ENCODE assay signal across 18 cellular contexts in genomic region chr6:90978046-90978445, GRCh38.
DNase-seq lines count a peak whose midpoint lies in the region; ATAC-seq and TF ChIP-seq lines count a peak whose summit lies in the region.
"Had no signal": no experiment of that assay in that cellular context is flagged by ENCODE, and none has a peak within 500 bp of the region (broad histone marks: within the 10 kb centered on the region; RNA-seq: fewer than 3 reads in every experiment).

No MANE protein-coding gene starts in this region.

- H3K9me3 Mint-ChIP-seq in WTC11, result peaks cover 4% of the 10 kb centered on the region; the same call in 1 of the 2 replicates
- H3K9me3 Mint-ChIP-seq: activated naive CD4-positive, alpha-beta T cell treated with anti-CD3 and anti-CD28 coated beads, Interleukin-2, amount 50 U/mL, for 72 hours; activated T-cell treated with anti-CD3 and anti-CD28 coated beads, Interleukin-2, amount 50 U/mL, for 24 hours; stimulated activated naive CD8-positive, alpha-beta T cell treated with anti-CD3 and anti-CD28 coated beads, Interleukin-15, Interleukin-2, amounts not matched to agents 100 ng/mL and 50 ng/mL, for 24 hours had no signal

- no peak overlapping the region for H3K27ac ChIP-seq in substantia nigra (ENCODE audit: low read depth, low read length, poor library complexity, severe bottlenecking)
- H3K27ac ChIP-seq: BLaER1 treated with 17β-estradiol and CSF1 and Interleukin-3, amounts not matched to agents 10 nM and 100 nM; gastroesophageal sphincter; Peyer's patch; psoas muscle had no signal

- POLR2A ChIA-PET in WTC11 (lab: Charles Lee), result no interaction called here

- ATAC-seq in GM19324 (IDR thresholded peaks at IDR 0.05; ENCODE audit: low FRiP score, unreplicated experiment) (peak; percentile 57), HG03066 (IDR thresholded peaks at IDR 0.05; ENCODE audit: low read depth, unreplicated experiment) (peak; percentile 73), WTC11 (peak; percentile 44; the same call in 1 of the 2 replicates), HG02840 (IDR thresholded peaks at IDR 0.05; ENCODE audit: low FRiP score, unreplicated experiment) (no peak)
- ATAC-seq: activated naive CD4-positive, alpha-beta T cell treated with anti-CD3 and anti-CD28 coated beads, Interleukin-2, amount 50 U/mL, for 72 hours; gastroesophageal sphincter; natural killer cell treated with Interleukin-12 subunit alpha and Interleukin-12 subunit beta and Interleukin-15 and Interleukin-18, amount 100 ng/mL, for 72 hours; psoas muscle had no signal

- no peak overlapping the region for H3K27ac Mint-ChIP-seq in WTC11
- H3K27ac Mint-ChIP-seq: activated naive CD4-positive, alpha-beta T cell treated with anti-CD3 and anti-CD28 coated beads, Interleukin-2, amount 50 U/mL, for 72 hours; activated T-cell treated with anti-CD3 and anti-CD28 coated beads, Interleukin-2, amount 50 U/mL, for 24 hours; natural killer cell treated with Interleukin-12 subunit alpha and Interleukin-12 subunit beta and Interleukin-15 and Interleukin-18, amount 100 ng/mL, for 72 hours; stimulated activated naive CD8-positive, alpha-beta T cell treated with anti-CD3 and anti-CD28 coated beads, Interleukin-15, Interleukin-2, amounts not matched to agents 100 ng/mL and 50 ng/mL, for 24 hours had no signal

- TF ChIP-seq CTCF in WTC11 (IDR thresholded peaks at IDR 0.05), result no peak
- no peak for TF ChIP-seq CTCF in GM10266 (IDR thresholded peaks at IDR 0.05; ENCODE audit: control insufficient read depth, insufficient read depth, low read depth, missing control alignments)

- CTCF ChIA-PET in WTC11 (lab: Charles Lee), result interaction anchor here (1.2 kb wide), 1 partner anchor 410 kb away, joined by 5 read pairs; no protein-coding TSS in a partner anchor

- no peak overlapping the region for H3K4me3 Mint-ChIP-seq in WTC11
- H3K4me3 Mint-ChIP-seq: activated T-cell treated with anti-CD3 and anti-CD28 coated beads, Interleukin-2, amount 50 U/mL, for 24 hours; natural killer cell treated with Interleukin-12 subunit alpha and Interleukin-12 subunit beta and Interleukin-15 and Interleukin-18, amount 100 ng/mL, for 72 hours; stimulated activated naive CD8-positive, alpha-beta T cell treated with anti-CD3 and anti-CD28 coated beads, Interleukin-15, Interleukin-2, amounts not matched to agents 100 ng/mL and 50 ng/mL, for 24 hours had no signal

- H3K36me3 Mint-ChIP-seq in WTC11, result no peaks in the 10 kb centered on the region
- H3K36me3 Mint-ChIP-seq: activated naive CD4-positive, alpha-beta T cell treated with anti-CD3 and anti-CD28 coated beads, Interleukin-2, amount 50 U/mL, for 72 hours; natural killer cell treated with Interleukin-12 subunit alpha and Interleukin-12 subunit beta and Interleukin-15 and Interleukin-18, amount 100 ng/mL, for 72 hours had no signal

- DNase-seq in Daoy (ENCODE audit: low read depth) (peak; percentile 24), WTC11 (ENCODE audit: low spot score) (no peak), NCI-H1417 (lab: John Stamatoyannopoulos, UW) (no peak), GM10266 (ENCODE audit: extremely low spot score) (no peak), substantia nigra (lab: John Stamatoyannopoulos, UW) (no peak)
- DNase-seq: 8988T; activated T-cell treated with anti-CD3 and anti-CD28 coated beads, Interleukin-2, amount 50 U/mL, for 24 hours; NCI-H774; Peyer's patch; psoas muscle had no signal

- peaks cover 7% of the 10 kb centered on the region for H3K4me1 Mint-ChIP-seq in WTC11

- H3K27me3 Mint-ChIP-seq in WTC11 (ENCODE audit: low read depth), result no peaks in the 10 kb centered on the region
- H3K27me3 Mint-ChIP-seq: activated T-cell treated with anti-CD3 and anti-CD28 coated beads, Interleukin-2, amount 50 U/mL, for 24 hours; natural killer cell treated with Interleukin-12 subunit alpha and Interleukin-12 subunit beta and Interleukin-15 and Interleukin-18, amount 100 ng/mL, for 72 hours; stimulated activated naive CD8-positive, alpha-beta T cell treated with anti-CD3 and anti-CD28 coated beads, Interleukin-15, Interleukin-2, amounts not matched to agents 100 ng/mL and 50 ng/mL, for 24 hours had no signal

TF ChIP-seq in WTC11, 78 proteins besides CTCF, POLR2A, EP300 and RAD21:
- TF ChIP-seq TEAD4 (CRISPR knock-in tag; IDR thresholded peaks at IDR 0.05), result no peak
- TF ChIP-seq NR3C1 (CRISPR knock-in tag; conservative IDR thresholded peaks at IDR 0.05; ENCODE audit: low read depth), result no peak
- no peak for TF ChIP-seq ZNF121 (CRISPR knock-in tag; IDR thresholded peaks at IDR 0.05)
- TF ChIP-seq SP1 (CRISPR knock-in tag; conservative IDR thresholded peaks at IDR 0.05), result no peak
- no peak for TF ChIP-seq ZBTB43 (CRISPR knock-in tag; IDR thresholded peaks at IDR 0.05)
- TF ChIP-seq GRHL2 (CRISPR knock-in tag; IDR thresholded peaks at IDR 0.05; ENCODE audit: insufficient replicate concordance, severe bottlenecking), result no peak
- TF ChIP-seq ZNF671 (CRISPR knock-in tag; IDR thresholded peaks at IDR 0.05), result no peak
- no peak for TF ChIP-seq MLX (CRISPR knock-in tag; IDR thresholded peaks at IDR 0.05)
- TF ChIP-seq KAT7 (CRISPR knock-in tag; IDR thresholded peaks at IDR 0.05; ENCODE audit: borderline replicate concordance), result no peak
- TF ChIP-seq TCF7 (CRISPR knock-in tag; IDR thresholded peaks at IDR 0.05; ENCODE audit: low read depth), result no peak
- TF ChIP-seq ZNF281 (CRISPR knock-in tag; IDR thresholded peaks at IDR 0.05), result no peak
- TF ChIP-seq JUN (CRISPR knock-in tag; IDR thresholded peaks at IDR 0.05), result no peak
- no peak for TF ChIP-seq CREM (CRISPR knock-in tag; IDR thresholded peaks at IDR 0.05)
- no peak for TF ChIP-seq SMAD3 (CRISPR knock-in tag; IDR thresholded peaks at IDR 0.05; ENCODE audit: borderline replicate concordance)
- TF ChIP-seq ZNF138 (CRISPR knock-in tag; conservative IDR thresholded peaks at IDR 0.05), result no peak
- no peak for TF ChIP-seq SOX15 (CRISPR knock-in tag; IDR thresholded peaks at IDR 0.05)
- TF ChIP-seq RELA (CRISPR knock-in tag; IDR thresholded peaks at IDR 0.05; ENCODE audit: borderline replicate concordance), result no peak
- no peak for TF ChIP-seq GABPB1 (CRISPR knock-in tag; IDR thresholded peaks at IDR 0.05)
- TF ChIP-seq FOXK1 (CRISPR knock-in tag; IDR thresholded peaks at IDR 0.05), result no peak
- TF ChIP-seq GTF2I (CRISPR knock-in tag; conservative IDR thresholded peaks at IDR 0.05), result no peak
